25 cellular contexts compared by ENCODE assay signal in genomic region chr18:76546282-76546572, GRCh38. TPM values are rescaled to one million over a fixed set of nuclear protein-coding genes. Genes with fewer than 3 reads are reported as not detected.
DNase-seq lines count a peak whose midpoint lies in the region; ATAC-seq and TF ChIP-seq lines count a peak whose summit lies in the region.
"Had no signal": no experiment of that assay in that cellular context is flagged by ENCODE, and none has a peak within 500 bp of the region (broad histone marks: within the 10 kb centered on the region; RNA-seq: fewer than 3 reads in every experiment).

No MANE protein-coding gene starts in this region.

- ATAC-seq in GM19351 (IDR thresholded peaks at IDR 0.05; ENCODE audit: unreplicated experiment): no peak
- ATAC-seq in naive thymus-derived CD8-positive, alpha-beta T cell: no peak
- ATAC-seq: PC-3 had no signal

- DNase-seq in A673 (ENCODE audit: low spot score): peak; percentile 87
- DNase-seq in HL-60 (ENCODE audit: low read depth in 1 of 2, low spot score in 1 of 2): no peak
- peak; percentile 1 for DNase-seq in osteocyte (ENCODE audit: extremely low spot score, unreplicated experiment)
- no peak for DNase-seq in naive thymus-derived CD8-positive, alpha-beta T cell
- DNase-seq in testis: no peak
- DNase-seq in prostate gland (ENCODE audit: low spot score): no peak
- DNase-seq: activated CD4-positive, alpha-beta T cell treated with anti-CD3 and anti-CD28 coated beads, Interleukin-2, amount 50 U/mL, for 48 hours; activated CD8-positive, alpha-beta memory T cell treated with anti-CD3 and anti-CD28 coated beads, Interleukin-2, amount 50 U/mL, for 4 hours; activated naive CD4-positive, alpha-beta T cell treated with anti-CD3 and anti-CD28 coated beads, Interleukin-2, amount 50 U/mL, for 16 hours; aorta; Caco-2; DMS79 treated with DMSO at 0.1 percent for 48 hours; Kasumi-1; kidney glomerular epithelial cell; lower lobe of right lung; NCI-H2029; NCI-H446 treated with DMSO at 0.1 percent for 48 hours; PC-3; SHP77 treated with DMSO at 0.1 percent for 48 hours; stimulated activated CD4-positive, alpha-beta T cell treated with anti-CD3 and anti-CD28 coated beads, Interleukin-2, amount 100 ng/mL, for 24 hours; SW 1271 had no signal

- peak overlapping the region; percentile 50 for H3K4me3 Mint-ChIP-seq in dendritic cell treated with granulocyte-macrophage colony-stimulating factor and Interleukin-4, amounts not matched to agents 40 ng/mL and 50 ng/mL, for 4 days
- H3K4me3 Mint-ChIP-seq in osteocyte (ENCODE audit: unreplicated experiment): no peak overlapping the region
- no peak overlapping the region for H3K4me3 Mint-ChIP-seq in naive thymus-derived CD8-positive, alpha-beta T cell
- H3K4me3 Mint-ChIP-seq: central memory CD8-positive, alpha-beta T cell had no signal

- H3K4me1 Mint-ChIP-seq in dendritic cell treated with granulocyte-macrophage colony-stimulating factor and Interleukin-4, amounts not matched to agents 40 ng/mL and 50 ng/mL, for 4 days (ENCODE audit: low read depth): peaks cover 52% of the 10 kb centered on the region
- peaks cover 5% of the 10 kb centered on the region for H3K4me1 Mint-ChIP-seq in osteocyte (ENCODE audit: unreplicated experiment)
- peaks cover 0 to 4% (median 0%) of the 10 kb centered on the region in 4 donors for H3K4me1 Mint-ChIP-seq in naive thymus-derived CD8-positive, alpha-beta T cell
- H3K4me1 Mint-ChIP-seq: central memory CD8-positive, alpha-beta T cell had no signal

- CTCF ChIA-PET in A673 (lab: Charles Lee): interaction anchor here (0.6 kb wide), 1 partner anchor 86 kb away, joined by 3 read pairs; no protein-coding TSS in a partner anchor

- no TSS peak for BruUV-seq in A673 (replicated peaks; lab: Mats Ljungman, UMichigan)

- H3K4me1 ChIP-seq in A673 (ENCODE audit: insufficient read depth, low read length, poor library complexity, severe bottlenecking) (peaks cover 48% of the 10 kb centered on the region), testis (no peaks in the 10 kb centered on the region), prostate gland (replicated peaks) (no peaks in the 10 kb centered on the region)
- H3K4me1 ChIP-seq: Caco-2 had no signal

- H3K9me3 Mint-ChIP-seq in dendritic cell treated with granulocyte-macrophage colony-stimulating factor and Interleukin-4, amounts not matched to agents 40 ng/mL and 50 ng/mL, for 4 days: no peaks in the 10 kb centered on the region
- no peaks in the 10 kb centered on the region for H3K9me3 Mint-ChIP-seq in osteocyte (ENCODE audit: unreplicated experiment)
- H3K9me3 Mint-ChIP-seq in naive thymus-derived CD8-positive, alpha-beta T cell: no peaks in the 10 kb centered on the region
- H3K9me3 Mint-ChIP-seq: central memory CD8-positive, alpha-beta T cell had no signal

- TF ChIP-seq POLR2A in testis (IDR thresholded peaks at IDR 0.05): no peak
- no peak for TF ChIP-seq POLR2A in prostate gland (IDR thresholded peaks at IDR 0.05)

- intact Hi-C loops in A673 (cut with micrococcal nuclease; ENCODE audit: unreplicated experiment): loop anchor here (1.0 kb wide), 1 partner anchor 8 kb away; no protein-coding TSS in a partner anchor
- intact Hi-C loops in dendritic cell treated with granulocyte-macrophage colony-stimulating factor and Interleukin-4, amounts not matched to agents 40 ng/mL and 50 ng/mL, for 4 days (cut with micrococcal nuclease): no loop called here
- intact Hi-C loops in testis (cut with DNase I; ENCODE audit: low total_unique reads): no loop called here
- intact Hi-C loops in prostate gland (cut with DNase I): no loop called here

- 27 to 41% methylated on average over 4 of the region's 4 CpGs for WGBS in testis, 2 donors
- WGBS in prostate gland: 7% methylated on average over 4 of the region's 4 CpGs

- no peak for TF ChIP-seq CTCF in A673 (conservative IDR thresholded peaks at IDR 0.05; ENCODE audit: low read depth, low read length)
- no peak for TF ChIP-seq CTCF in HL-60 (IDR thresholded peaks at IDR 0.05; ENCODE audit: insufficient read depth, low read length)
- TF ChIP-seq CTCF in osteocyte (IDR thresholded peaks at IDR 0.05): no peak
- TF ChIP-seq CTCF in testis (IDR thresholded peaks at IDR 0.05): no peak
- no peak for TF ChIP-seq CTCF in prostate gland (IDR thresholded peaks at IDR 0.05)

- no peaks in the 10 kb centered on the region for H3K27me3 Mint-ChIP-seq in dendritic cell treated with granulocyte-macrophage colony-stimulating factor and Interleukin-4, amounts not matched to agents 40 ng/mL and 50 ng/mL, for 4 days
- H3K27me3 Mint-ChIP-seq in osteocyte (ENCODE audit: unreplicated experiment): peaks cover 11% of the 10 kb centered on the region
- H3K27me3 Mint-ChIP-seq in naive thymus-derived CD8-positive, alpha-beta T cell: peaks cover 4 to 12% (median 7%) of the 10 kb centered on the region in 5 donors

- H3K36me3 ChIP-seq in A673 (ENCODE audit: insufficient read depth, low read length, poor library complexity, severe bottlenecking): no peaks in the 10 kb centered on the region
- H3K36me3 ChIP-seq in testis (ENCODE audit: low read depth, missing control alignments): no peaks in the 10 kb centered on the region
- H3K36me3 ChIP-seq in prostate gland: no peaks in the 10 kb centered on the region
- H3K36me3 ChIP-seq: lower lobe of right lung had no signal

- POLR2A ChIA-PET in A673 (lab: Charles Lee; ENCODE audit: low non-redundant PET): interaction anchor here (0.6 kb wide), 1 partner anchor 724 kb away, joined by 11 read pairs; no protein-coding TSS in a partner anchor
- POLR2A ChIA-PET in naive thymus-derived CD8-positive, alpha-beta T cell (lab: Charles Lee): no interaction called here

- peak overlapping the region; percentile 81 for H3K27ac Mint-ChIP-seq in dendritic cell treated with granulocyte-macrophage colony-stimulating factor and Interleukin-4, amounts not matched to agents 40 ng/mL and 50 ng/mL, for 4 days
- H3K27ac Mint-ChIP-seq in osteocyte (ENCODE audit: unreplicated experiment): no peak overlapping the region
- no peak overlapping the region for H3K27ac Mint-ChIP-seq in naive thymus-derived CD8-positive, alpha-beta T cell

- no peaks in the 10 kb centered on the region for H3K36me3 Mint-ChIP-seq in dendritic cell treated with granulocyte-macrophage colony-stimulating factor and Interleukin-4, amounts not matched to agents 40 ng/mL and 50 ng/mL, for 4 days (ENCODE audit: low read depth)
- no peaks in the 10 kb centered on the region for H3K36me3 Mint-ChIP-seq in osteocyte (ENCODE audit: unreplicated experiment)
- H3K36me3 Mint-ChIP-seq in naive thymus-derived CD8-positive, alpha-beta T cell: peaks cover 0 to 4% (median 0%) of the 10 kb centered on the region in 3 donors

- H3K27me3 ChIP-seq in A673 (replicated peaks; ENCODE audit: insufficient read depth, low read depth, low read length, poor library complexity) (no peaks in the 10 kb centered on the region), HL-60 (ENCODE audit: insufficient read depth, poor library complexity, severe bottlenecking) (no peaks in the 10 kb centered on the region), testis (no peaks in the 10 kb centered on the region), prostate gland (replicated peaks; ENCODE audit: insufficient read depth) (no peaks in the 10 kb centered on the region)

- peak overlapping the region; percentile 62 for H3K27ac ChIP-seq in A673 (ENCODE audit: low read depth, low read length, poor library complexity, severe bottlenecking)
- peak overlapping the region; percentile 81 for H3K27ac ChIP-seq in HL-60 (replicated peaks)
- H3K27ac ChIP-seq in testis: peak overlapping the region in 1 of 2 donors; percentile 48
- H3K27ac ChIP-seq in prostate gland: peak overlapping the region in 1 of 2 donors; percentile 18
- H3K27ac ChIP-seq: lower lobe of right lung had no signal

- H3K4me3 ChIP-seq in A673 (ENCODE audit: low read depth, low read length, poor library complexity, severe bottlenecking) (peak overlapping the region; percentile 6), HL-60 (replicated peaks; ENCODE audit: insufficient read depth, low read length) (peak overlapping the region; percentile 11), testis (no peak overlapping the region), prostate gland (no peak overlapping the region)
- H3K4me3 ChIP-seq: lower lobe of right lung, skin epidermis had no signal

- H3K9me3 ChIP-seq in A673 (ENCODE audit: low read depth, low read length, poor library complexity, severe bottlenecking): no peaks in the 10 kb centered on the region
- H3K9me3 ChIP-seq in testis: no peaks in the 10 kb centered on the region
- H3K9me3 ChIP-seq in prostate gland: no peaks in the 10 kb centered on the region
- H3K9me3 ChIP-seq: Caco-2, lower lobe of right lung had no signal

RNA-seq across cellular contexts. Expression of gene ZNF516, which starts 51.2 kb away (rescaled TPM):
- total RNA-seq in A673 (2021) (32.3 and 43.8 TPM in 2 replicates), osteocyte (36.3 and 39.3 TPM in 2 replicates), testis (100 to 1,000 TPM; 189 to 212 TPM), prostate gland (100 to 1,000 TPM in 1 of 2 donors, 10 to 100 TPM in 1; 25.0 to 158 TPM)
- 10 to 100 TPM; 25.7 to 27.2 TPM for total RNA-seq in naive thymus-derived CD8-positive, alpha-beta T cell
- polyA plus RNA-seq in naive thymus-derived CD8-positive, alpha-beta T cell: 1 to 10 TPM in 2 of 3 donors, under 1 TPM in 1; 0.80 to 5.8 (median 1.8) TPM
- 79.0 TPM for polyA plus RNA-seq in testis (ENCODE audit: insufficient read depth, low read depth, low replicate concordance)

Comparison
In these comparisons a context has a peak if more than half of its experiments do, and no peak if none do; other contexts are left out.
1. DNase-seq: peak in A673 (single experiment) and osteocyte (single experiment); none in HL-60 (0 of 2), naive thymus-derived CD8-positive, alpha-beta T cell (0 of 10), testis (single experiment) and prostate gland (single experiment).
2. H3K4me3 ChIP-seq: peak in A673 (single experiment) and HL-60 (single experiment); none in testis (0 of 2) and prostate gland (0 of 2).